21 cellular contexts compared by ENCODE assay signal in the genomic region with DNA sequence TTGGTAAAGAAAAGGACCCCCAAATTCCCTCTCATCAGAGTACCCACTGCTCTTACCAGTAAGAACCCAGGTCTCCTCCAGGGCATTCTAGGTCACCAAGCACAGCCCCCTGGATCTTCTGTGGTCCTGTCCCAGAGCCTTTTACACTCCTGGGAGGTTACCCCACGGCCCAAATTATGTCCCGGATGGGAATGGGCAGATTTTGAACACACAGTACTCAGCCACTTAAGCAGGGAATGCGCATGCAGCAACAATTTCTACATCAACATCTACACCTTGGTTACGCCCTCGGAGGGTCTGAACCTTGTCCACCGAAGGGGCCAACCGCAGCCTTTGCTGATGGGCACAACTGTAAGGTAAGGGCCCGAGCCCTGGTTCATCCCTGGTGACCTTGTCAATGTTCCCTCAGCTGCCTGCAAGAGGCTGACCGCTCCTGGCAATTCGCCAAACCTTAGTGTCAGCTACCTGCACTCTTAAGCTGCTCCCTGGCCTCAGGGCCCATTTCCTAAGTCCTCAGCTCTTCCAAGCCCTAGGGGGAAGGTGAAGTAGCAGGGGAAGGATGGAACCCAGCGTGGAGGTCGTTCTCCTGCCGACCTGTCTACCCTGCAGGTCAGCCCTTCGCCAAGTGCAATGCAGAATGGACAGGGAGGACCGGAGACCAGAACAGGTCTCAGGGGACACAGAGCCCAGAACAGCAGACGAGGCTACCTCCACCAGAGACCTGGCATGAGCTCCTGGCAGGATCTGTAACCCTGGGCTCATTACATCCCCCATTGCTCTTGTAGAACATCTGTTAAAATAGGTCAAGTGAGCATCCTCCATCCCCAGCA.
"Had no signal": no experiment of that assay in that cellular context is flagged by ENCODE, and none has a peak within 500 bp of the region (broad histone marks: within the 10 kb centered on the region; RNA-seq: fewer than 3 reads in every experiment).

No MANE protein-coding gene starts in this region.

- H3K9me3 ChIP-seq: adrenal gland, esophagus squamous epithelium, left lung, thoracic aorta, upper lobe of left lung had no signal

- ATAC-seq: activated CD8-positive, alpha-beta T cell treated with anti-CD3 and anti-CD28 coated beads for 36 hours; activated T-cell treated with anti-CD3 and anti-CD28 coated beads, Interleukin-2, amount 50 U/mL, for 4 hours; left lung; naive thymus-derived CD8-positive, alpha-beta T cell had no signal

- DNase-seq: activated CD4-positive, alpha-beta T cell treated with anti-CD3 and anti-CD28 coated beads, Interleukin-2, amount 10 ng/mL, durations not matched to agents 7 days and 5 days; activated CD4-positive, CD25-positive, alpha-beta regulatory T cell treated with anti-CD3 and anti-CD28 coated beads, Interleukin-2, amount 50 U/mL, for 72 hours; activated CD8-positive, alpha-beta T cell treated with anti-CD3 and anti-CD28 coated beads for 36 hours; activated naive CD4-positive, alpha-beta T cell; activated T-cell treated with anti-CD3 and anti-CD28 coated beads, Interleukin-2, amount 50 U/mL, for 4 hours; central memory CD4-positive, alpha-beta T cell; dorsolateral prefrontal cortex; esophagus squamous epithelium; foreskin fibroblast; kidney glomerular epithelial cell; left lung; naive thymus-derived CD8-positive, alpha-beta T cell; retina; stimulated activated CD4-positive, alpha-beta T cell treated with anti-CD3 and anti-CD28 coated beads, Interleukin-4, amount 100 ng/mL, for 1 hour; stimulated activated naive CD4-positive, alpha-beta T cell treated with Interleukin-2 at 50 U/mL for 16 hours; upper lobe of left lung; WERI-Rb-1 had no signal

- H3K36me3 ChIP-seq: esophagus squamous epithelium, neural progenitor cell, WERI-Rb-1 had no signal

- H3K4me3 ChIP-seq: adrenal gland, dorsolateral prefrontal cortex, esophagus squamous epithelium, left lung, lung, neural progenitor cell, thoracic aorta, upper lobe of left lung had no signal

- H3K4me1 ChIP-seq: neural progenitor cell, upper lobe of left lung had no signal

- H3K27ac ChIP-seq: adrenal gland, dorsolateral prefrontal cortex, esophagus squamous epithelium, left lung, neural progenitor cell, thoracic aorta, upper lobe of left lung, WERI-Rb-1 had no signal
